11 cellular contexts compared by ENCODE assay signal in genomic region chrX:135744739-135745138, GRCh38. TPM values are rescaled to one million over a fixed set of nuclear protein-coding genes. Genes with fewer than 3 reads are reported as not detected.
"Had no signal": no experiment of that assay in that cellular context is flagged by ENCODE, and none has a peak within 500 bp of the region (broad histone marks: within the 10 kb centered on the region; RNA-seq: fewer than 3 reads in every experiment).

No MANE protein-coding gene starts in this region.

RNA-seq across cellular contexts. Expression of gene CT45A3, which starts 23.3 kb away (rescaled TPM):
- total RNA-seq: OCI-LY7, PC-3, PC-9, Peyer's patch, Right ventricle myocardium inferior, Right ventricle myocardium superior, SJCRH30, SJSA1 had no signal
- polyA plus RNA-seq: SK-N-SH had no signal

RNA-seq across cellular contexts. Expression of gene CT45A1, which starts 31.3 kb away (rescaled TPM):
- total RNA-seq: OCI-LY7, PC-3, PC-9, Peyer's patch, Right ventricle myocardium inferior, Right ventricle myocardium superior, RPMI7951, SJCRH30, SJSA1 had no signal
- polyA plus RNA-seq: SK-N-SH had no signal

RNA-seq across cellular contexts. Expression of gene CT45A5, which starts 40.6 kb away (rescaled TPM):
- total RNA-seq: OCI-LY7, PC-3, PC-9, Peyer's patch, Right ventricle myocardium inferior, Right ventricle myocardium superior, RPMI7951, SJCRH30, SJSA1 had no signal
- polyA plus RNA-seq: SK-N-SH had no signal

RNA-seq across cellular contexts. Expression of gene CT45A6, which starts 57.8 kb away (rescaled TPM):
- total RNA-seq: OCI-LY7, PC-3, PC-9, Peyer's patch, Right ventricle myocardium inferior, Right ventricle myocardium superior, RPMI7951, SJCRH30, SJSA1, SK-MEL-5 had no signal
- polyA plus RNA-seq: SK-N-SH had no signal
